In genomic region chr5:355379-355935, GRCh38 we compare ENCODE assay signal across 16 cellular contexts. TPM values are rescaled to one million over a fixed set of nuclear protein-coding genes. Genes with fewer than 3 reads are reported as not detected.
DNase-seq lines count a peak whose midpoint lies in the region; ATAC-seq, FAIRE-seq and TF ChIP-seq lines count a peak whose summit lies in the region.
"Had no signal": no experiment of that assay in that cellular context is flagged by ENCODE, and none has a peak within 500 bp of the region (broad histone marks: within the 10 kb centered on the region; RNA-seq: fewer than 3 reads in every experiment).

No MANE protein-coding gene starts in this region.

- H2AFZ ChIP-seq in osteoblast (ENCODE audit: low read length), result no peak overlapping the region

- H3K27me3 ChIP-seq in osteoblast (ENCODE audit: insufficient read depth, low read length), result no peaks in the 10 kb centered on the region
- H3K27me3 ChIP-seq: BLaER1 had no signal

- no peak for FAIRE-seq in A549 (lab: Jason Lieb, UNC)

- H3K27me3 Mint-ChIP-seq in T-helper 17 cell, result peaks cover 7% of the 10 kb centered on the region

- no peaks in the 10 kb centered on the region for H3K9me3 ChIP-seq in A549
- H3K9me3 ChIP-seq in osteoblast (ENCODE audit: low read depth, low read length), result no peaks in the 10 kb centered on the region
- H3K9me3 ChIP-seq in T-helper 17 cell (ENCODE audit: control insufficient read depth, low read length, poor library complexity, severe bottlenecking), result no peaks in the 10 kb centered on the region

- 87% methylated on average over 19 of the region's 19 CpGs for WGBS in A549 (ENCODE audit: missing lambda C conversion rate)

- ATAC-seq in A549 (peak; percentile 30 to 34; a peak in 2 of 6 replicates), T-helper 17 cell (no peak)

- H3K27ac Mint-ChIP-seq in T-helper 17 cell, result no peak overlapping the region
- H3K27ac Mint-ChIP-seq: CD8-positive, alpha-beta memory T cell had no signal

- CTCF ChIA-PET in A549 (lab: Yijun Ruan, JAX), result interaction anchor here (0.6 to 3.1 kb wide), 5 partner anchors 11 to 76 kb away, joined by 3 to 13 read pairs (median 3); partner anchors contain the start of gene AHRR
- CTCF ChIA-PET in GM10248 (lab: Yijun Ruan, JAX), result interaction anchor here (1.0 to 3.2 kb wide), 5 partner anchors 9 to 91 kb away, joined by 3 to 13 read pairs (median 4); no protein-coding TSS in a partner anchor

- H3K79me2 ChIP-seq in osteoblast (ENCODE audit: insufficient read depth, low read length), result peaks cover 49% of the 10 kb centered on the region

- H3K4me2 ChIP-seq in A549 (no peak overlapping the region), osteoblast (ENCODE audit: insufficient read depth, low read length) (no peak overlapping the region)

- no peak for TF ChIP-seq EP300 in A549 (IDR thresholded peaks at IDR 0.05)

- no peak overlapping the region for H3K4me3 Mint-ChIP-seq in T-helper 17 cell
- H3K4me3 Mint-ChIP-seq: CD8-positive, alpha-beta memory T cell had no signal

- H3K4me1 ChIP-seq in A549 (no peaks in the 10 kb centered on the region), osteoblast (ENCODE audit: insufficient read depth, low read length) (no peaks in the 10 kb centered on the region)

- TF ChIP-seq CTCF in A549 (IDR thresholded peaks at IDR 0.05) (no peak), GM10248 (IDR thresholded peaks at IDR 0.05; ENCODE audit: control extremely low read depth, extremely low read depth, low read depth, missing control alignments) (no peak), coronary artery (IDR thresholded peaks at IDR 0.05) (no peak), osteoblast (IDR thresholded peaks at IDR 0.05; ENCODE audit: extremely low read depth, low read depth, low read length) (no peak)

- no peak for TF ChIP-seq POLR2A in A549 (IDR thresholded peaks at IDR 0.05; ENCODE audit: low read length)

- H3K4me3 ChIP-seq in A549 (no peak overlapping the region), coronary artery (no peak overlapping the region), osteoblast (ENCODE audit: insufficient read depth, low read length) (no peak overlapping the region)
- H3K4me3 ChIP-seq: BLaER1 had no signal

- no peak for TF ChIP-seq RAD21 in A549 (conservative IDR thresholded peaks at IDR 0.05 in 1 of 2, IDR thresholded peaks at IDR 0.05 in 1 of 2)

- H3K36me3 ChIP-seq in osteoblast (ENCODE audit: insufficient read depth, low read length), result peaks cover 50% of the 10 kb centered on the region
- H3K36me3 ChIP-seq: BLaER1 had no signal

- H3K27ac ChIP-seq in A549 (no peak overlapping the region), coronary artery (no peak overlapping the region), osteoblast (ENCODE audit: low read depth, low read length) (no peak overlapping the region)
- H3K27ac ChIP-seq: BLaER1 had no signal

- no peak for DNase-seq in A549 (ENCODE audit: low read depth in 1 of 2, low spot score in 1 of 2)
- DNase-seq in GM10248 (ENCODE audit: extremely low spot score), result peak; percentile 14
- DNase-seq in coronary artery (ENCODE audit: low spot score), result peak; percentile 29
- peak; percentile 61 for DNase-seq in osteoblast (ENCODE audit: insufficient read length, low spot score, missing footprints)
- DNase-seq in T-helper 17 cell, result no peak
- DNase-seq in SKM-1 treated with dmso at 0.1 percent for 144 hours (lab: John Stamatoyannopoulos, UW; ENCODE audit: unreplicated experiment), result no peak
- no peak for DNase-seq in NCI-H2196 treated with DMSO at 0.1 percent for 48 hours (lab: John Stamatoyannopoulos, UW; ENCODE audit: unreplicated experiment)
- no peak for DNase-seq in superior temporal gyrus (ENCODE audit: extremely low spot score)
- DNase-seq: CD8-positive, alpha-beta memory T cell; GOT3; NCI-H1694; NCI-H2107; NCI-H69; NK-92 treated with Interleukin-12 subunit alpha and Interleukin-12 subunit beta, amount 100 ng/mL, for 24 hours; OCI-M1 had no signal

- no peaks in the 10 kb centered on the region for H4K20me1 ChIP-seq in osteoblast (ENCODE audit: insufficient read depth, low read length)
- H4K20me1 ChIP-seq: BLaER1 had no signal

- H3K4me1 Mint-ChIP-seq in T-helper 17 cell, result no peaks in the 10 kb centered on the region
- H3K4me1 Mint-ChIP-seq: CD8-positive, alpha-beta memory T cell had no signal

- H3K36me3 Mint-ChIP-seq in T-helper 17 cell (ENCODE audit: low read depth), result peaks cover 2% of the 10 kb centered on the region
- H3K36me3 Mint-ChIP-seq: CD8-positive, alpha-beta memory T cell had no signal

- POLR2A ChIA-PET in A549 (lab: Yijun Ruan, JAX) (no interaction called here), GM10248 (lab: Yijun Ruan, JAX) (interaction anchor here (0.6 kb wide), 1 partner anchor 121 kb away, joined by 4 read pairs; no protein-coding TSS in a partner anchor)

TF ChIP-seq in A549, 52 proteins besides CTCF, POLR2A, EP300 and RAD21:
- no peak for TF ChIP-seq BHLHE40 (IDR thresholded peaks at IDR 0.05; ENCODE audit: low read depth, low read length)
- no peak for TF ChIP-seq FOSL2 (IDR thresholded peaks at IDR 0.05)
- TF ChIP-seq FOSL2 (CRISPR knock-in tag; IDR thresholded peaks at IDR 0.05), result no peak
- TF ChIP-seq PHF8 (IDR thresholded peaks at IDR 0.05; ENCODE audit: borderline replicate concordance, low read depth), result no peak
- no peak for TF ChIP-seq NPAS2 (CRISPR knock-in tag; IDR thresholded peaks at IDR 0.05; ENCODE audit: borderline replicate concordance)
- no peak for TF ChIP-seq MAX (IDR thresholded peaks at IDR 0.05)
- no peak for TF ChIP-seq NFE2L2 (conservative IDR thresholded peaks at IDR 0.05; ENCODE audit: low read length)
- TF ChIP-seq RFX5 (IDR thresholded peaks at IDR 0.05), result no peak
- TF ChIP-seq TP53 (CRISPR knock-in tag; IDR thresholded peaks at IDR 0.05), result no peak
- TF ChIP-seq CBX2 (IDR thresholded peaks at IDR 0.05; ENCODE audit: borderline replicate concordance, low read depth), result no peak
- no peak for TF ChIP-seq E2F6 (IDR thresholded peaks at IDR 0.05; ENCODE audit: borderline replicate concordance, low read depth)
- TF ChIP-seq PBX3 (IDR thresholded peaks at IDR 0.05), result no peak

RNA-seq across cellular contexts. Expression of gene AHRR, which starts 33.9 kb away (rescaled TPM):
- polyA plus RNA-seq in A549 (2011; rRNA removed), result 1.2 and 1.4 TPM in 2 replicates
- 2.2 and 3.8 TPM in 2 replicates for polyA plus RNA-seq in A549 (2012; cell fraction: cytosol; rRNA removed)
- 7.3 and 7.8 TPM in 2 replicates for polyA plus RNA-seq in A549 (2012; cell fraction: nucleus; rRNA removed)
- polyA plus RNA-seq in A549 (2017; fragmentation: RNase III; extraction: RNeasy Plus Mini Kit Qiagen cat#74134 plus additional on column Dnase treatment), result 1.7 to 2.3 TPM (median 1.8 TPM) in 3 replicates
- 0.70 and 1.5 TPM in 2 replicates for polyA minus RNA-seq in A549 (2011; rRNA and poly(A)+ RNA removed)
- total RNA-seq in osteoblast, result 52.2 and 54.6 TPM in 2 replicates
- total RNA-seq in T-helper 17 cell, result 1 to 10 TPM in 1 of 2 donors, under 1 TPM in 1; 0.80 to 4.4 TPM
- polyA plus RNA-seq: CD8-positive, alpha-beta memory T cell had no signal

Comparison
In these comparisons a context has a peak if more than half of its experiments do, and no peak if none do; other contexts are left out.
1. DNase-seq: peak in GM10248 (single experiment), coronary artery (single experiment) and osteoblast (single experiment); none in A549 (0 of 2), T-helper 17 cell (0 of 3), SKM-1 treated with dmso at 0.1 percent for 144 hours (single experiment), NCI-H2196 treated with DMSO at 0.1 percent for 48 hours (single experiment) and superior temporal gyrus (single experiment).